ENCODE assay signal across 22 cellular contexts in genomic region chr14:24909523-24910302, GRCh38.
"Had no signal": no experiment of that assay in that cellular context is flagged by ENCODE, and none has a peak within 500 bp of the region (broad histone marks: within the 10 kb centered on the region; RNA-seq: fewer than 3 reads in every experiment).

No MANE protein-coding gene starts in this region.

- H3K27ac ChIP-seq: cardiac muscle cell, coronary artery, left lung, neutrophil, thoracic aorta, uterus had no signal

- H3K4me3 ChIP-seq: cardiac muscle cell, coronary artery, left lung, thoracic aorta, uterus had no signal

- H3K4me1 ChIP-seq: uterus had no signal

- H3K36me3 ChIP-seq: cardiac muscle cell, left lung, neutrophil, thoracic aorta, uterus had no signal

- FAIRE-seq: kidney had no signal

- H3K9me3 ChIP-seq: left lung, neutrophil, thoracic aorta, uterus had no signal

- ATAC-seq: effector memory CD8-positive, alpha-beta T cell; esophagus mucosa; left lung had no signal

- DNase-seq: activated CD4-positive, alpha-beta T cell treated with anti-CD3 and anti-CD28 coated beads for 48 hours; activated CD4-positive, alpha-beta T cell treated with anti-CD3 and anti-CD28 coated beads, Interleukin-2, amount 50 U/mL, for 48 hours; activated CD8-positive, alpha-beta memory T cell treated with anti-CD3 and anti-CD28 coated beads for 24 hours; activated effector memory CD4-positive, alpha-beta T cell treated with Interleukin-2 at 50 U/mL for 16 hours; activated naive CD4-positive, alpha-beta T cell treated with Interleukin-2 at 50 U/mL for 16 hours; aorta; cerebellar nuclear complex; effector memory CD8-positive, alpha-beta T cell; foreskin fibroblast; head of caudate nucleus; hypothalamus; immature natural killer cell; kidney; stimulated activated CD4-positive, alpha-beta T cell treated with anti-CD3 and anti-CD28 coated beads, Interleukin-4, amount 100 ng/mL, for 1 hour; T-helper 2 cell; uterus had no signal

- H3K27me3 ChIP-seq: cardiac muscle cell, left lung, neutrophil, uterus had no signal
